ENCODE assay signal across 8 cellular contexts in genomic region chr1:149962039-149962647, GRCh38. TPM values are rescaled to one million over a fixed set of nuclear protein-coding genes. Genes with fewer than 3 reads are reported as not detected.
DNase-seq lines count a peak whose midpoint lies in the region; ATAC-seq and TF ChIP-seq lines count a peak whose summit lies in the region.

No MANE protein-coding gene starts in this region.

- H3K36me3 Mint-ChIP-seq in immature natural killer cell, result peaks cover 21 to 42% (median 35%) of the 10 kb centered on the region in 3 donors

- H3K4me3 Mint-ChIP-seq in immature natural killer cell, result peak overlapping the region in 1 of 5 donors; percentile 3

- H3K4me1 Mint-ChIP-seq in immature natural killer cell, result peaks cover 5 to 9% of the 10 kb centered on the region in 2 donors

- peak overlapping the region in 1 of 6 donors; percentile 17 for H3K27ac Mint-ChIP-seq in immature natural killer cell

- H3K27me3 Mint-ChIP-seq in immature natural killer cell (ENCODE audit: low read depth in 3 of 3), result no peaks in the 10 kb centered on the region

- DNase-seq in GM12864 (ENCODE audit: low read depth), result peak; percentile 45
- DNase-seq in NCI-H1417 (lab: John Stamatoyannopoulos, UW), result peak; percentile 62 to 85 (median 79)
- DNase-seq in SKM-1 treated with dmso at 0.1 percent for 144 hours (lab: John Stamatoyannopoulos, UW; ENCODE audit: unreplicated experiment), result peak; percentile 92
- peak; percentile 37 for DNase-seq in brain pericyte (ENCODE audit: low read depth, low spot score)
- peak; percentile 39 to 61 (median 56) for DNase-seq in immature natural killer cell
- peak; percentile 50 for DNase-seq in smooth muscle cell of the brain vasculature (ENCODE audit: low read depth, low spot score)

- no peak overlapping the region for H3K4me3 ChIP-seq in GM12864 (ENCODE audit: low read depth, low read length)

- H3K27ac ChIP-seq in 22Rv1, result peak overlapping the region; percentile 50

- ATAC-seq in HG02970 (IDR thresholded peaks at IDR 0.05; ENCODE audit: low FRiP score, unreplicated experiment), result no peak

- peak; percentile 93 for TF ChIP-seq CTCF in 22Rv1 (IDR thresholded peaks at IDR 0.05)
- TF ChIP-seq CTCF in GM12864 (IDR thresholded peaks at IDR 0.05; ENCODE audit: low read depth, low read length, missing control alignments), result peak; percentile 67

- H3K9me3 Mint-ChIP-seq in immature natural killer cell, result peaks cover 0 to 2% (median 0%) of the 10 kb centered on the region in 6 donors

RNA-seq across cellular contexts. Expression of gene MTMR11, which starts 25.5 kb away (rescaled TPM):
- polyA plus RNA-seq in immature natural killer cell, result 1 to 10 TPM in 2 of 3 donors, under 1 TPM in 1; 0.17 to 4.8 (median 1.7) TPM

RNA-seq across cellular contexts. Expression of gene SF3B4, which starts 34.5 kb away (rescaled TPM):
- 100 to 1,000 TPM in 2 of 3 donors, 10 to 100 TPM in 1; 70.1 to 137 (median 103) TPM for polyA plus RNA-seq in immature natural killer cell

RNA-seq across cellular contexts. Expression of gene SV2A, which starts 44.5 kb away (rescaled TPM):
- polyA plus RNA-seq in immature natural killer cell, result 1 to 10 TPM in 1 of 3 donors, under 1 TPM in 1, not detected in 1; 0.89 to 1.0 TPM

RNA-seq across cellular contexts. Expression of gene OTUD7B, which starts 48.4 kb away (rescaled TPM):
- 1 to 10 TPM in 1 of 3 donors, under 1 TPM in 2; 0.24 to 4.3 (median 0.54) TPM for polyA plus RNA-seq in immature natural killer cell

Comparison
In these comparisons a context has a peak if more than half of its experiments do, and no peak if none do; other contexts are left out.
1. DNase-seq: peak in every context shown above with its lines; median percentile 92 in SKM-1 treated with dmso at 0.1 percent for 144 hours; 79 in NCI-H1417; 56 in immature natural killer cell; 50 in smooth muscle cell of the brain vasculature; 45 in GM12864; 37 in brain pericyte.